8 cellular contexts compared by ENCODE assay signal in genomic region chr2:177165103-177165583, GRCh38. TPM values are rescaled to one million over a fixed set of nuclear protein-coding genes. Genes with fewer than 3 reads are reported as not detected.
DNase-seq lines count a peak whose midpoint lies in the region; ATAC-seq, FAIRE-seq and TF ChIP-seq lines count a peak whose summit lies in the region.

No MANE protein-coding gene starts in this region.

- 0 out of 2 replicates have a peak overlapping the region, but pooled peaks have one; percentile 20 for H2AFZ ChIP-seq in MM.1S (ENCODE audit: low read length)

- H3K9me2 ChIP-seq in MM.1S (replicated peaks; ENCODE audit: insufficient read depth, low read length) = no peaks in the 10 kb centered on the region

- no peak for FAIRE-seq in small intestine (lab: Jason Lieb, UNC)

- DNase-seq in DMS 273 treated with DMSO at 0.1 percent for 48 hours (lab: John Stamatoyannopoulos, UW) (peak; percentile 16), MM.1S (no peak), hippocampal formation (lab: John Stamatoyannopoulos, UW) (peak; percentile 47 to 76), small intestine (peak; percentile 48), GM10266 (ENCODE audit: extremely low spot score) (no peak)

- peaks cover 39% of the 10 kb centered on the region for H3K4me1 ChIP-seq in MM.1S (ENCODE audit: low read length)
- peaks cover 2 to 13% of the 10 kb centered on the region in 2 donors for H3K4me1 ChIP-seq in small intestine (ENCODE audit: control insufficient read depth in 2 of 2, insufficient read depth in 1 of 2, low read depth in 1 of 2, low read length in 1 of 2)

- H3K27ac ChIP-seq in MM.1S (ENCODE audit: low read length) (peak overlapping the region; percentile 84; the same call in 1 of the 2 replicates), small intestine (ENCODE audit: low read depth in 1 of 2, low read length in 1 of 2) (peak overlapping the region; percentile 65 to 77)

- H3K9me3 ChIP-seq in MM.1S (replicated peaks; ENCODE audit: insufficient read depth, low read length) (no peaks in the 10 kb centered on the region), small intestine (ENCODE audit: control insufficient read depth, low read depth) (no peaks in the 10 kb centered on the region)

- 10 to 15% (median 13%) methylated on average over 8 of the region's 8 CpGs for WGBS in small intestine, 3 donors

- H3K27me3 ChIP-seq in MM.1S (replicated peaks; ENCODE audit: insufficient read depth, low read length) = no peaks in the 10 kb centered on the region
- no peaks in the 10 kb centered on the region for H3K27me3 ChIP-seq in small intestine (ENCODE audit: control insufficient read depth in 2 of 2, insufficient read depth in 2 of 2, low read length in 2 of 2)

- TF ChIP-seq CTCF in MM.1S (IDR thresholded peaks at IDR 0.05; ENCODE audit: low read length) (no peak), WI38 (IDR thresholded peaks at IDR 0.05; ENCODE audit: low read depth, low read length) (no peak), GM10266 (IDR thresholded peaks at IDR 0.05; ENCODE audit: control insufficient read depth, insufficient read depth, low read depth, missing control alignments) (no peak)

- H3K4me3 ChIP-seq in MM.1S (ENCODE audit: low read length) (peak overlapping the region; percentile 56), WI38 (ENCODE audit: low read depth, low read length) (peak overlapping the region; percentile 40), small intestine (ENCODE audit: low read depth in 1 of 2, low read length in 2 of 2) (peak overlapping the region in 1 of 2 donors; percentile 7)

- H3K79me2 ChIP-seq in MM.1S (ENCODE audit: low read length) = no peaks in the 10 kb centered on the region

- H4K20me1 ChIP-seq in MM.1S (ENCODE audit: insufficient read depth, low read length) = no peaks in the 10 kb centered on the region

- H3K4me2 ChIP-seq in MM.1S (ENCODE audit: low read depth, low read length) = peak overlapping the region; percentile 86

- peaks cover 29% of the 10 kb centered on the region for H3F3A ChIP-seq in MM.1S (ENCODE audit: insufficient read depth, low read length)

- H3K36me3 ChIP-seq in MM.1S (replicated peaks; ENCODE audit: insufficient read depth, low read length) = no peaks in the 10 kb centered on the region
- H3K36me3 ChIP-seq in small intestine (ENCODE audit: control insufficient read depth in 2 of 2, insufficient read depth in 2 of 2, low read length in 2 of 2) = no peaks in the 10 kb centered on the region

- peak overlapping the region; percentile 27; the same call in 1 of the 2 replicates for H3K9ac ChIP-seq in MM.1S (ENCODE audit: low read length)

- no peak for ATAC-seq in HG03520 (IDR thresholded peaks at IDR 0.05; ENCODE audit: unreplicated experiment)
- ATAC-seq in GM21717 (IDR thresholded peaks at IDR 0.05; ENCODE audit: unreplicated experiment) = no peak

RNA-seq across cellular contexts. Expression of gene HNRNPA3, which starts 47.5 kb away (rescaled TPM):
- polyA plus RNA-seq in small intestine = 100 to 1,000 TPM in 2 of 3 donors, 10 to 100 TPM in 1; 73.4 to 279 (median 101) TPM

Comparison
In these comparisons a context has a peak if more than half of its experiments do, and no peak if none do; other contexts are left out.
1. DNase-seq: peak in DMS 273 treated with DMSO at 0.1 percent for 48 hours (single experiment), hippocampal formation (2 of 2) and small intestine (single experiment); none in MM.1S (single experiment) and GM10266 (single experiment).